Comparison of ENCODE assay signal across 8 cellular contexts in genomic region chr1:24318988-24319863, GRCh38. TPM values are rescaled to one million over a fixed set of nuclear protein-coding genes. Genes with fewer than 3 reads are reported as not detected.
DNase-seq lines count a peak whose midpoint lies in the region; ATAC-seq and TF ChIP-seq lines count a peak whose summit lies in the region.

GRHL3 (plus strand) TSS chr1:24319357; CDS start chr1:24319552, 195 bp downstream.

- H3K4me1 ChIP-seq in GM23338 (ENCODE audit: insufficient read depth): peaks cover 32% of the 10 kb centered on the region
- peaks cover 14% of the 10 kb centered on the region for H3K4me1 ChIP-seq in osteoblast (ENCODE audit: insufficient read depth, low read length)
- H3K4me1 ChIP-seq in right cardiac atrium (ENCODE audit: control insufficient read depth, insufficient read depth, low read length): peaks cover 2% of the 10 kb centered on the region

- H3K4me3 Mint-ChIP-seq in GM23338: peak within 1 kb of the TSS; percentile 77
- H3K4me3 Mint-ChIP-seq in effector memory CD8-positive, alpha-beta T cell: peak within 1 kb of the TSS; percentile 20 to 85

- H3K4me2 ChIP-seq in GM23338 (peak within 1 kb of the TSS; percentile 70), osteoblast (ENCODE audit: insufficient read depth, low read length) (peak within 1 kb of the TSS; percentile 62)

- no peaks in the 10 kb centered on the region for H3K36me3 Mint-ChIP-seq in GM23338 (ENCODE audit: low read depth)
- peaks cover 10% of the 10 kb centered on the region for H3K36me3 Mint-ChIP-seq in effector memory CD8-positive, alpha-beta T cell (ENCODE audit: insufficient read depth)

- H3K36me3 ChIP-seq in GM23338 (ENCODE audit: insufficient read depth) (no peaks in the 10 kb centered on the region), osteoblast (ENCODE audit: insufficient read depth, low read length) (no peaks in the 10 kb centered on the region)

- intact Hi-C loops in right cardiac atrium (cut with DNase I): no loop called here

- H3K27me3 ChIP-seq in GM23338 (ENCODE audit: insufficient read depth) (peaks cover 46% of the 10 kb centered on the region), osteoblast (ENCODE audit: insufficient read depth, low read length) (peaks cover 22% of the 10 kb centered on the region), right cardiac atrium (ENCODE audit: control insufficient read depth, insufficient read depth) (no peaks in the 10 kb centered on the region)

- H3K9me3 ChIP-seq in osteoblast (ENCODE audit: low read depth, low read length) (no peaks in the 10 kb centered on the region), right cardiac atrium (ENCODE audit: control insufficient read depth, low read length) (no peaks in the 10 kb centered on the region)

- 16% methylated on average over 22 of the region's 22 CpGs for WGBS in right cardiac atrium

- H3K27ac Mint-ChIP-seq in GM23338: no peak within 1 kb of the TSS
- peak within 1 kb of the TSS in 1 of 2 donors; percentile 0 for H3K27ac Mint-ChIP-seq in effector memory CD8-positive, alpha-beta T cell

- H3K27ac ChIP-seq in GM23338 (ENCODE audit: low read depth) (no peak within 1 kb of the TSS), osteoblast (ENCODE audit: low read depth, low read length) (no peak within 1 kb of the TSS), right cardiac atrium (ENCODE audit: low read length) (no peak within 1 kb of the TSS)

- H3K4me3 ChIP-seq in GM23338 (peak within 1 kb of the TSS; percentile 50), osteoblast (ENCODE audit: insufficient read depth, low read length) (peak within 1 kb of the TSS; percentile 37), right cardiac atrium (ENCODE audit: low read length) (no peak within 1 kb of the TSS)

- H3K9me3 Mint-ChIP-seq in GM23338: no peaks in the 10 kb centered on the region
- H3K9me3 Mint-ChIP-seq in effector memory CD8-positive, alpha-beta T cell: no peaks in the 10 kb centered on the region

- no peak within 1 kb of the TSS for H2AFZ ChIP-seq in GM23338
- H2AFZ ChIP-seq in osteoblast (ENCODE audit: low read length): peak within 1 kb of the TSS; percentile 2

- peak; percentile 95 for DNase-seq in GM23338 (ENCODE audit: low spot score)
- peak; percentile 97 for DNase-seq in NCI-H510A treated with DMSO at 0.1 percent for 48 hours (lab: John Stamatoyannopoulos, UW)
- DNase-seq in effector memory CD8-positive, alpha-beta T cell: no peak
- DNase-seq in osteoblast (ENCODE audit: insufficient read length, low spot score, missing footprints): peak; percentile 48
- no peak for DNase-seq in superior temporal gyrus (ENCODE audit: extremely low spot score)
- DNase-seq in GF-D8 (lab: John Stamatoyannopoulos, UW): no peak
- DNase-seq in right cardiac atrium: no peak

- H4K20me1 ChIP-seq in GM23338 (replicated peaks; ENCODE audit: insufficient read depth) (no peaks in the 10 kb centered on the region), osteoblast (ENCODE audit: insufficient read depth, low read length) (no peaks in the 10 kb centered on the region)

- H3F3A ChIP-seq in GM23338 (replicated peaks; ENCODE audit: low read depth): peaks cover 8% of the 10 kb centered on the region; the same call in 1 of the 2 replicates

- no peak for TF ChIP-seq CTCF in GM23338 (conservative IDR thresholded peaks at IDR 0.05; ENCODE audit: low read depth in 2 of 2)
- no peak for TF ChIP-seq CTCF in osteoblast (IDR thresholded peaks at IDR 0.05; ENCODE audit: extremely low read depth, low read depth, low read length)

- H3K79me2 ChIP-seq in GM23338 (replicated peaks; ENCODE audit: insufficient read depth) (no peaks in the 10 kb centered on the region), osteoblast (ENCODE audit: insufficient read depth, low read length) (no peaks in the 10 kb centered on the region)

- peaks cover 46% of the 10 kb centered on the region for H3K27me3 Mint-ChIP-seq in GM23338 (ENCODE audit: insufficient read depth, low read depth, poor library complexity)
- peaks cover 57 to 67% of the 10 kb centered on the region in 2 donors for H3K27me3 Mint-ChIP-seq in effector memory CD8-positive, alpha-beta T cell

- H3K4me1 Mint-ChIP-seq in GM23338: peaks cover 46% of the 10 kb centered on the region
- peaks cover 28 to 38% of the 10 kb centered on the region in 2 donors for H3K4me1 Mint-ChIP-seq in effector memory CD8-positive, alpha-beta T cell (ENCODE audit: low read depth in 2 of 2)

- no peaks in the 10 kb centered on the region for H3K9me2 ChIP-seq in GM23338 (ENCODE audit: insufficient read depth)

- peak; percentile 84 for ATAC-seq in GM23338
- ATAC-seq in effector memory CD8-positive, alpha-beta T cell (replicated peaks): no peak
- no peak for ATAC-seq in GM18502 (IDR thresholded peaks at IDR 0.05; ENCODE audit: poor library complexity, unreplicated experiment)
- ATAC-seq in right cardiac atrium: no peak

TF ChIP-seq in GM23338, 12 proteins besides CTCF, POLR2A, EP300 and RAD21:
- TF ChIP-seq CREB1 (CRISPR knock-in tag; IDR thresholded peaks at IDR 0.05; ENCODE audit: low read depth): peak; percentile 26; the same call in 1 of the 2 replicates
- no peak for TF ChIP-seq ETS1 (IDR thresholded peaks at IDR 0.05)

RNA-seq across cellular contexts. Expression of gene GRHL3, which starts in this region (rescaled TPM):
- 0.93 and 1.1 TPM in 2 replicates for total RNA-seq in GM23338 (2014; rRNA removed; shearing (Covaris generic))
- 0.78 and 1.4 TPM in 2 replicates for polyA plus RNA-seq in GM23338 (2016; fragmentation: Nextera tagmentation; extraction: Ambion mirVana)
- not detected in 2 replicates for total RNA-seq in osteoblast
- total RNA-seq in right cardiac atrium: 1 to 10 TPM in 1 of 4 donors, under 1 TPM in 2, not detected in 1; 0.39 to 1.7 (median 0.85) TPM
- not detected for polyA plus RNA-seq in right cardiac atrium

Comparison
In these comparisons a context has a peak if more than half of its experiments do, and no peak if none do; other contexts are left out.
1. Peak in DNase-seq, H3K4me3 ChIP-seq and H3K4me2 ChIP-seq in osteoblast; RNA of the gene not detected or under 1 TPM.
2. DNase-seq: peak in GM23338 (single experiment) and NCI-H510A treated with DMSO at 0.1 percent for 48 hours (single experiment); none in effector memory CD8-positive, alpha-beta T cell (0 of 3), superior temporal gyrus (single experiment), GF-D8 (single experiment) and right cardiac atrium (0 of 3).